In genomic region chr1:32274646-32275340, GRCh38 we compare ENCODE assay signal across 1 cellular context.
TF ChIP-seq lines count a peak whose summit lies in the region.

No MANE protein-coding gene starts in this region.

TF ChIP-seq in IMR-90, 13 proteins besides CTCF, POLR2A, EP300 and RAD21:
- TF ChIP-seq RFX5 (IDR thresholded peaks at IDR 0.05; ENCODE audit: low read depth, low read length): no peak
- TF ChIP-seq MAZ (IDR thresholded peaks at IDR 0.05; ENCODE audit: borderline replicate concordance, low read depth, low read length): no peak
- no peak for TF ChIP-seq RCOR1 (IDR thresholded peaks at IDR 0.05; ENCODE audit: insufficient replicate concordance, low read length)
- TF ChIP-seq CHD1 (IDR thresholded peaks at IDR 0.05; ENCODE audit: low read depth, low read length): no peak
- TF ChIP-seq ELK1 (IDR thresholded peaks at IDR 0.05; ENCODE audit: borderline replicate concordance, low read depth, low read length): no peak
- TF ChIP-seq USF2 (IDR thresholded peaks at IDR 0.05; ENCODE audit: low read depth, low read length): no peak
- TF ChIP-seq FOS (IDR thresholded peaks at IDR 0.05; ENCODE audit: low read depth, low read length): no peak
